Comparison of ENCODE assay signal across 8 cellular contexts in genomic region chr21:31660134-31660565, GRCh38. TPM values are rescaled to one million over a fixed set of nuclear protein-coding genes. Genes with fewer than 3 reads are reported as not detected.
A peak's percentile ranks its signal among the peaks of the same experiment; 100 is the strongest.
DNase-seq lines count a peak whose midpoint lies in the region; ATAC-seq, FAIRE-seq and TF ChIP-seq lines count a peak whose summit lies in the region.

No MANE protein-coding gene starts in this region.

- 4% methylated on average over 18 of the region's 26 CpGs; no CpG with 5 or more reads in 1 of the 2 experiments for WGBS in H1 (ENCODE audit: extremely low coverage in 1 of 2, insufficient coverage in 1 of 2, insufficient read length in 1 of 2, insufficient replicate concordance in 2 of 2, low coverage in 1 of 2, low lambda C conversion rate in 2 of 2, missing lambda C conversion rate in 1 of 2), 2 experiments

- no peak overlapping the region for H2BK20ac ChIP-seq in H1 (ENCODE audit: low read length)

- H3K9ac ChIP-seq in H1 (replicated peaks in 1 of 4; ENCODE audit: extremely low read depth in 1 of 4, low read depth in 3 of 4, low read length in 3 of 4) = peak overlapping the region; percentile 26 to 87 (median 80); a peak in 6 of 7 replicates

- intact Hi-C loops in CD4-positive, alpha-beta T cell (cut with DNase I, micrococcal nuclease) = loop anchor here in 1 of 2 experiments (5.0 to 10.0 kb wide), 2 partner anchors 42 to 615 kb away; partner anchors contain the start of gene MIS18A
- intact Hi-C loops in upper lobe of right lung (cut with DNase I) = no loop called here

- no peak overlapping the region for H4K5ac ChIP-seq in H1 (ENCODE audit: insufficient read length, low read depth, low read length)

- peak overlapping the region; percentile 85 for H3K27ac Mint-ChIP-seq in CD4-positive, alpha-beta T cell

- DNase-seq in CD4-positive, alpha-beta T cell = peak in 5 of 10 experiments; percentile 14 to 27 (median 19)
- DNase-seq in SJCRH30 (peak; percentile 40 to 57), H1 (ENCODE audit: low read depth in 1 of 2, low spot score in 2 of 2) (no peak), midbrain (lab: John Stamatoyannopoulos, UW) (peak; percentile 62), upper lobe of right lung (no peak), cerebellar nuclear complex (lab: John Stamatoyannopoulos, UW) (no peak)

- H2BK120ac ChIP-seq in H1 (replicated peaks; ENCODE audit: low read depth, low read length) = no peak overlapping the region

- H3K36me3 ChIP-seq in SJCRH30 (peaks cover 19% of the 10 kb centered on the region), H1 (ENCODE audit: control insufficient read depth in 2 of 4, insufficient read depth in 4 of 4, low read length in 3 of 4) (peaks cover 0 to 17% (median 0%) of the 10 kb centered on the region in 4 experiments; a peak in 1 of 8 replicates), upper lobe of right lung (peaks cover 17% of the 10 kb centered on the region)

- H2BK15ac ChIP-seq in H1 (ENCODE audit: low read length) = no peak overlapping the region

- no peak overlapping the region for H2AK5ac ChIP-seq in H1 (ENCODE audit: low read depth, low read length)

- H4K91ac ChIP-seq in H1 (replicated peaks; ENCODE audit: insufficient read length, low read length) = no peak overlapping the region

- H3K23me2 ChIP-seq in H1 (ENCODE audit: low read depth, low read length) = no peaks in the 10 kb centered on the region; the same call in 1 of the 2 replicates

- H3K23ac ChIP-seq in H1 (ENCODE audit: insufficient read length) = no peak overlapping the region

- no peak overlapping the region for H2AFZ ChIP-seq in H1 (ENCODE audit: low read length)

- peaks cover 0 to 41% of the 10 kb centered on the region in 2 experiments; a peak in 2 of 4 replicates for H3K79me2 ChIP-seq in H1 (ENCODE audit: control insufficient read depth in 1 of 2, insufficient read depth in 2 of 2, low read length in 2 of 2)

- peak; percentile 3 for ATAC-seq in CD4-positive, alpha-beta T cell (ENCODE audit: poor library complexity)
- ATAC-seq in GM18909 (IDR thresholded peaks at IDR 0.05; ENCODE audit: poor library complexity, unreplicated experiment) (peak; percentile 36), HG03108 (IDR thresholded peaks at IDR 0.05; ENCODE audit: unreplicated experiment) (peak; percentile 37), upper lobe of right lung (peak; percentile 40)

- peak overlapping the region; percentile 84 for H3K27ac ChIP-seq in CD4-positive, alpha-beta T cell (ENCODE audit: low read depth, low read length)
- H3K27ac ChIP-seq in SJCRH30 (no peak overlapping the region), H1 (ENCODE audit: low read depth, low read length) (no peak overlapping the region), upper lobe of right lung (peak overlapping the region; percentile 91)

- H4K8ac ChIP-seq in H1 (ENCODE audit: extremely low read depth, insufficient read depth, low read length) = peak overlapping the region; percentile 88; the same call in 1 of the 2 replicates

- H3K9me3 Mint-ChIP-seq in CD4-positive, alpha-beta T cell = no peaks in the 10 kb centered on the region

- H3K4me1 Mint-ChIP-seq in CD4-positive, alpha-beta T cell (ENCODE audit: low read depth) = peaks cover 73% of the 10 kb centered on the region

- peak overlapping the region; percentile 97 for H3K4me3 Mint-ChIP-seq in CD4-positive, alpha-beta T cell

- no peaks in the 10 kb centered on the region for H3K9me3 ChIP-seq in CD4-positive, alpha-beta T cell (ENCODE audit: control insufficient read depth, low read length)
- H3K9me3 ChIP-seq in SJCRH30 (replicated peaks) (no peaks in the 10 kb centered on the region), H1 (ENCODE audit: insufficient read depth in 2 of 2, low read depth in 1 of 2, low read length in 1 of 2) (no peaks in the 10 kb centered on the region), upper lobe of right lung (no peaks in the 10 kb centered on the region)

- H3K36me3 Mint-ChIP-seq in CD4-positive, alpha-beta T cell (ENCODE audit: low read depth) = peaks cover 59% of the 10 kb centered on the region

- H3K4me3 ChIP-seq in SJCRH30 (peak overlapping the region; percentile 95), H1 (ENCODE audit: extremely low read depth in 1 of 4, insufficient read depth in 2 of 4, low read depth in 3 of 4, low read length in 4 of 4) (peak overlapping the region; percentile 69 to 79 (median 74)), upper lobe of right lung (peak overlapping the region; percentile 82)

- no peak overlapping the region for H3K4ac ChIP-seq in H1 (replicated peaks; ENCODE audit: insufficient read length, low read depth, low read length)

- no peak for TF ChIP-seq EP300 in H1 (IDR thresholded peaks at IDR 0.05; ENCODE audit: borderline replicate concordance in 1 of 2, low read depth in 2 of 2, low read length in 2 of 2)

- H3K4me2 ChIP-seq in H1 (ENCODE audit: insufficient read depth in 1 of 2, low read depth in 2 of 2, low read length in 2 of 2) = peak overlapping the region; percentile 71 to 91

- H3K4me1 ChIP-seq in SJCRH30 (peaks cover 4% of the 10 kb centered on the region; the same call in 1 of the 2 replicates), H1 (replicated peaks in 1 of 4; ENCODE audit: control insufficient read depth in 3 of 4, insufficient read depth in 4 of 4, low read length in 3 of 4) (peaks cover 0 to 1% (median 0%) of the 10 kb centered on the region in 4 experiments; a peak in 3 of 7 replicates), upper lobe of right lung (peaks cover 25% of the 10 kb centered on the region)

- peak overlapping the region; percentile 62; the same call in 1 of the 2 replicates for H3K18ac ChIP-seq in H1 (ENCODE audit: extremely low read depth, low read length)

- H3K79me1 ChIP-seq in H1 (ENCODE audit: low read depth, low read length) = peaks cover 8% of the 10 kb centered on the region

- H3K56ac ChIP-seq in H1 (replicated peaks; ENCODE audit: insufficient read length, low read depth, low read length) = no peak overlapping the region

- no peak overlapping the region for H2BK5ac ChIP-seq in H1 (ENCODE audit: low read depth, low read length)

- POLR2A ChIA-PET in CD4-positive, alpha-beta T cell (lab: Charles Lee) = interaction anchor here (0.6 to 1.2 kb wide), 3 partner anchors 35 to 101 kb away, joined by 3 read pairs; no protein-coding TSS in a partner anchor
- POLR2A ChIA-PET in H1 (lab: Charles Lee; ENCODE audit: partially characterized antibody) = interaction anchor here (0.6 to 1.8 kb wide), 8 partner anchors 9 to 71 kb away, joined by 3 to 8 read pairs (median 4); no protein-coding TSS in a partner anchor

- H3K27me3 Mint-ChIP-seq in CD4-positive, alpha-beta T cell = no peaks in the 10 kb centered on the region

- no peaks in the 10 kb centered on the region for H3K27me3 ChIP-seq in CD4-positive, alpha-beta T cell (ENCODE audit: control insufficient read depth, insufficient read depth, low read length)
- H3K27me3 ChIP-seq in SJCRH30 = no peaks in the 10 kb centered on the region
- no peaks in the 10 kb centered on the region for H3K27me3 ChIP-seq in H1 (replicated peaks in 1 of 4; ENCODE audit: control insufficient read depth in 3 of 4, extremely low read depth in 1 of 4, insufficient read depth in 3 of 4, low read length in 3 of 4)
- no peaks in the 10 kb centered on the region for H3K27me3 ChIP-seq in upper lobe of right lung

- peaks cover 0 to 7% of the 10 kb centered on the region in 2 experiments for H4K20me1 ChIP-seq in H1 (replicated peaks in 1 of 2; ENCODE audit: control insufficient read depth in 1 of 2, insufficient read depth in 2 of 2, low read length in 2 of 2)

- no peak overlapping the region for H3K14ac ChIP-seq in H1 (ENCODE audit: insufficient read length)

- no peak for TF ChIP-seq POLR2A in H1 (IDR thresholded peaks at IDR 0.05; ENCODE audit: control extremely low read depth in 1 of 2, low read depth in 2 of 2, low read length in 2 of 2)

- FAIRE-seq in H1 (lab: Jason Lieb, UNC) = no peak

- CTCF ChIA-PET in CD4-positive, alpha-beta T cell (lab: Charles Lee) = no interaction called here
- CTCF ChIA-PET in H1 (lab: Charles Lee; ENCODE audit: partially characterized antibody) = interaction anchor here (0.8 to 1.0 kb wide), 2 partner anchors 14 to 215 kb away, joined by 3 read pairs; no protein-coding TSS in a partner anchor

- H2BK12ac ChIP-seq in H1 (ENCODE audit: low read depth, low read length) = no peak overlapping the region

- no peak for TF ChIP-seq CTCF in CD4-positive, alpha-beta T cell (IDR thresholded peaks at IDR 0.05)
- TF ChIP-seq CTCF in H1 (IDR thresholded peaks at IDR 0.05; ENCODE audit: control extremely low read depth in 1 of 3, insufficient read depth in 1 of 3, low read depth in 1 of 3, low read length in 3 of 3) (no peak), upper lobe of right lung (IDR thresholded peaks at IDR 0.05) (no peak)

- TF ChIP-seq RAD21 in H1 (IDR thresholded peaks at IDR 0.05 in 1 of 2, conservative IDR thresholded peaks at IDR 0.05 in 1 of 2; ENCODE audit: low read depth in 2 of 2, low read length in 2 of 2) = no peak; a peak in 1 of 4 replicates

TF ChIP-seq in H1, 55 proteins besides CTCF, POLR2A, EP300 and RAD21 (continues in another document):
- TF ChIP-seq GTF2F1 (IDR thresholded peaks at IDR 0.05; ENCODE audit: borderline replicate concordance, low read depth, low read length) (no peak), E2F6 (IDR thresholded peaks at IDR 0.05) (no peak), BCL11A (IDR thresholded peaks at IDR 0.05; ENCODE audit: low read depth in 2 of 2, low read length in 2 of 2) (no peak)

RNA-seq across cellular contexts. Expression of gene SOD1, which starts 0.7 kb away (rescaled TPM):
- 100 to 1,000 TPM; 158 to 161 TPM for total RNA-seq in CD4-positive, alpha-beta T cell
- total RNA-seq in SJCRH30 (2014; rRNA removed; shearing (Covaris generic)) = 256 and 271 TPM in 2 replicates
- 192 and 202 TPM in 2 replicates for total RNA-seq in H1 (2021; fragmentation: NEBNext Ultra II Directional; extraction: Animal tissue kit (Norgen Biotek cat#: 25700))
- polyA plus RNA-seq in H1 (2011; rRNA removed) = 168 and 226 TPM in 2 replicates
- 292 TPM for polyA plus RNA-seq in H1 (2011; cell fraction: cytosol; rRNA removed)
- polyA plus RNA-seq in H1 (2011; cell fraction: nucleus; rRNA removed) = 46.3 TPM
- polyA plus RNA-seq in H1 (2012, experiment 1 of 2) = 226 to 357 TPM (median 259 TPM) in 4 replicates
- 86.4 TPM for polyA plus RNA-seq in H1 (2012, experiment 2 of 2)
- 216 TPM for polyA plus RNA-seq in H1 (2013, experiment 1 of 2)
- 218 TPM for polyA plus RNA-seq in H1 (2013, experiment 2 of 2)
- polyA minus RNA-seq in H1 (2011; rRNA and poly(A)+ RNA removed) = 66.3 and 67.6 TPM in 2 replicates
- polyA minus RNA-seq in H1 (2011; cell fraction: cytosol; rRNA and poly(A)+ RNA removed) = 221 TPM
- polyA minus RNA-seq in H1 (2011; cell fraction: nucleus; rRNA and poly(A)+ RNA removed) = 34.9 TPM
- 154 TPM for total RNA-seq in upper lobe of right lung

Comparison
In these comparisons a context has a peak if more than half of its experiments do, and no peak if none do; other contexts are left out.
1. DNase-seq: peak in SJCRH30 (2 of 2) and midbrain (single experiment); none in H1 (0 of 2), upper lobe of right lung (single experiment) and cerebellar nuclear complex (0 of 2).
2. H3K27ac ChIP-seq: peak in CD4-positive, alpha-beta T cell (single experiment) and upper lobe of right lung (single experiment); none in SJCRH30 (single experiment) and H1 (single experiment).
3. Peak in every context shown above with its lines, with median percentiles within 50 percentile points of each other: ATAC-seq and H3K4me3 ChIP-seq.